8 cellular contexts compared by ENCODE assay signal in the genomic region with DNA sequence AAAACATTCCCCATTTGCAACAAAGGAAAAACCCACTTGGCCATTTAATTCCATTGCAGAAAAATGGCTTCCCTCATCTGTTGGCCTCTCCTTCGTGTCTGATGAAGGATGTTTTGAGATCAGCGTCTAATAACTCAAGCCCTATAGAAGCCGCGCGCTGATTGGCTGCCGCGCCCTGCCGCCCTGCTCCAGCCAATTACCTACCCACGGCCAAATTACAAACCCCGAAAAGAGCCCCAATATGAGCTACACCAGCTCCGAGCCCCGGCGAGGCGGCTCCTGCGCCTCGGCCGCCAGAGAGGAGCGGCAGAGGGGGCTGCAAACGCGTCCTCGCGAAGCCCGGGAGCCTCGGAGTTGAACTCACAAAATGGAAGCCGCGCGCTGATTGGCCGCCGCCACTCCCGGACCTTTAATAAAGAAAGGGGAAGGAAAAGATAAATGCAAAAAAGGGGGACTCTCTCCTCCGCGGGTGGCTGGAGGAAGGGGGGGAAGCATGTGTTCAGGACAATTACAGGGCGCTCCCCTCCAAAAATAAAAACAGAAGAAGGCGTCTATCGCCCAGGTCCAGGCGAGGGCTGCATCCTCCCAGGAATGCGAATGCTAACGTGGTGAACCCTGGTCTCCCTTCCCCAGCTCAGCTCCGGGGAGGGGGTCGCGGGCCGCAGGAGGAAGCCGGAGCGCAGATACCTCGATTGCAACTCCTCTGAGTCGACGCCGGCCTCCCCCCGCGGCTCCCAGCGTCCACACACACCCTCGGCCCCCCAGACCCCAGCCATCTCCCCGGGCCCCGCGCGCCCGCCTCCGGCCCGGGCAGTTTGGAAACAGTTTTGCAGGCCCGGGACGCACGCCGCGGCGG. TPM values are rescaled to one million over a fixed set of nuclear protein-coding genes. Genes with fewer than 3 reads are reported as not detected.
DNase-seq lines count a peak whose midpoint lies in the region; ATAC-seq, FAIRE-seq and TF ChIP-seq lines count a peak whose summit lies in the region.

No MANE protein-coding gene starts in this region.

- peak overlapping the region; percentile 94 to 98 (median 96) for H3K27ac Mint-ChIP-seq in immature natural killer cell

- FAIRE-seq in A549 (lab: Jason Lieb, UNC) (no peak), small intestine (lab: Jason Lieb, UNC) (no peak)

- H3K4me1 Mint-ChIP-seq in immature natural killer cell: peaks cover 54 to 61% of the 10 kb centered on the region in 2 donors

- H3K27ac ChIP-seq in A549 (peak overlapping the region; percentile 100), caudate nucleus (ENCODE audit: low read depth, low read length) (peak overlapping the region; percentile 100), small intestine (ENCODE audit: low read depth in 1 of 2, low read length in 1 of 2) (peak overlapping the region; percentile 98 to 100)

- H3K4me1 ChIP-seq in A549: peaks cover 52% of the 10 kb centered on the region
- H3K4me1 ChIP-seq in small intestine (ENCODE audit: control insufficient read depth in 2 of 2, insufficient read depth in 1 of 2, low read depth in 1 of 2, low read length in 1 of 2): peaks cover 3 to 20% of the 10 kb centered on the region in 2 donors

- no peaks in the 10 kb centered on the region for H3K9me3 Mint-ChIP-seq in immature natural killer cell

- DNase-seq in A549 (ENCODE audit: low read depth in 1 of 2, low spot score in 1 of 2) (peak; percentile 87 to 96), NCI-H345 treated with DMSO at 0.1 percent for 48 hours (lab: John Stamatoyannopoulos, UW; ENCODE audit: unreplicated experiment) (peak; percentile 99), caudate nucleus (lab: John Stamatoyannopoulos, UW) (peak; percentile 49 to 98 (median 90)), immature natural killer cell (peak; percentile 90 to 91 (median 91)), small intestine (peak; percentile 93)
- DNase-seq in activated CD4-positive, CD25-positive, alpha-beta regulatory T cell (lab: John Stamatoyannopoulos, UW): peak; percentile 75 to 82 (median 80)

- TF ChIP-seq CTCF in A549 (IDR thresholded peaks at IDR 0.05): no peak

- WGBS in A549 (ENCODE audit: missing lambda C conversion rate): 2% methylated on average over 55 of the region's 65 CpGs
- WGBS in small intestine, 3 donors: 0 to 1% (median 1%) methylated on average over 51 to 65 of the region's 65 CpGs

- no peak for TF ChIP-seq EP300 in A549 (IDR thresholded peaks at IDR 0.05)

- CTCF ChIA-PET in A549 (lab: Yijun Ruan, JAX): interaction anchor here (1.3 to 72.2 kb wide), 4 partner anchors 7 to 121 kb away, joined by 3 to 2657 read pairs (median 1332); partner anchors contain the start of genes PSMD9, RHOF and SETD1B

- H3K4me3 ChIP-seq in A549: peak overlapping the region; percentile 60
- peak overlapping the region; percentile 97 to 98 for H3K4me3 ChIP-seq in small intestine (ENCODE audit: low read depth in 1 of 2, low read length in 2 of 2)

- H3K9me3 ChIP-seq in A549 (no peaks in the 10 kb centered on the region), small intestine (ENCODE audit: control insufficient read depth, low read depth) (no peaks in the 10 kb centered on the region)

- TF ChIP-seq RAD21 in A549 (conservative IDR thresholded peaks at IDR 0.05 in 1 of 2, IDR thresholded peaks at IDR 0.05 in 1 of 2): no peak

- H3K36me3 Mint-ChIP-seq in immature natural killer cell: peaks cover 3 to 4% (median 3%) of the 10 kb centered on the region in 3 donors

- no peaks in the 10 kb centered on the region for H3K27me3 ChIP-seq in small intestine (ENCODE audit: control insufficient read depth in 2 of 2, insufficient read depth in 2 of 2, low read length in 2 of 2)

- peak; percentile 53 for TF ChIP-seq POLR2A in A549 (IDR thresholded peaks at IDR 0.05; ENCODE audit: low read length)

- H3K4me3 Mint-ChIP-seq in immature natural killer cell: peak overlapping the region; percentile 90 to 95 (median 92)

- peak overlapping the region; percentile 78 for H3K4me2 ChIP-seq in A549

- peaks cover 14 to 40% (median 24%) of the 10 kb centered on the region in 3 donors for H3K27me3 Mint-ChIP-seq in immature natural killer cell (ENCODE audit: low read depth in 3 of 3)

- H3K36me3 ChIP-seq in small intestine (ENCODE audit: control insufficient read depth in 2 of 2, insufficient read depth in 2 of 2, low read length in 2 of 2): peaks cover 2% of the 10 kb centered on the region in 2 donors

- POLR2A ChIA-PET in A549 (lab: Yijun Ruan, JAX): interaction anchor here (0.9 to 3.3 kb wide), 10 partner anchors 9 to 220 kb away, joined by 3 to 35 read pairs (median 4); partner anchors contain the start of genes PSMD9, RHOF and TMEM120B

- ATAC-seq in A549 (peak; percentile 37 to 65), GM18870 (IDR thresholded peaks at IDR 0.05; ENCODE audit: unreplicated experiment) (peak; percentile 64), HG03175 (IDR thresholded peaks at IDR 0.05; ENCODE audit: unreplicated experiment) (peak; percentile 50)

TF ChIP-seq in A549, 52 proteins besides CTCF, POLR2A, EP300 and RAD21 (continues in another document):
- TF ChIP-seq CEBPB (IDR thresholded peaks at IDR 0.05) (no peak), ATOH8 (CRISPR knock-in tag; IDR thresholded peaks at IDR 0.05; ENCODE audit: low read depth) (no peak), RFX5 (IDR thresholded peaks at IDR 0.05) (0 out of 2 replicates have a peak, but pooled peaks have one; percentile 49), HES2 (IDR thresholded peaks at IDR 0.05) (no peak), RNF2 (IDR thresholded peaks at IDR 0.05; ENCODE audit: borderline replicate concordance, low read depth) (no peak), CBX8 (IDR thresholded peaks at IDR 0.05) (no peak), RCOR1 (IDR thresholded peaks at IDR 0.05; ENCODE audit: low read depth, low read length) (no peak), HDAC2 (IDR thresholded peaks at IDR 0.05) (no peak), PHF8 (IDR thresholded peaks at IDR 0.05; ENCODE audit: borderline replicate concordance, low read depth) (0 out of 2 replicates have a peak, but pooled peaks have one; percentile 39), MAZ (IDR thresholded peaks at IDR 0.05; ENCODE audit: borderline replicate concordance, low read depth, low read length) (no peak), ZFP36 (IDR thresholded peaks at IDR 0.05; ENCODE audit: borderline replicate concordance, partially characterized antibody) (no peak), BHLHE40 (IDR thresholded peaks at IDR 0.05; ENCODE audit: low read depth, low read length) (no peak)

RNA-seq across cellular contexts. Expression of gene SETD1B, which starts 0.7 kb away (rescaled TPM):
- polyA plus RNA-seq in A549 (2011; rRNA removed): 1.1 and 2.1 TPM in 2 replicates
- 2.2 and 3.1 TPM in 2 replicates for polyA plus RNA-seq in A549 (2012; cell fraction: cytosol; rRNA removed)
- 6.5 and 9.1 TPM in 2 replicates for polyA plus RNA-seq in A549 (2012; cell fraction: nucleus; rRNA removed)
- 7.4 to 8.6 TPM (median 8.0 TPM) in 3 replicates for polyA plus RNA-seq in A549 (2017; fragmentation: RNase III; extraction: RNeasy Plus Mini Kit Qiagen cat#74134 plus additional on column Dnase treatment)
- polyA minus RNA-seq in A549 (2011; rRNA and poly(A)+ RNA removed): 2.6 and 4.2 TPM in 2 replicates
- 1 to 10 TPM in 1 of 3 donors, under 1 TPM in 1, not detected in 1; 0.56 to 2.3 TPM for polyA plus RNA-seq in immature natural killer cell
- polyA plus RNA-seq in small intestine: 1 to 10 TPM; 3.6 to 9.4 (median 3.8) TPM

RNA-seq across cellular contexts. Expression of gene RHOF, which starts 9.6 kb away (rescaled TPM):
- polyA plus RNA-seq in A549 (2011; rRNA removed): 47.1 and 48.0 TPM in 2 replicates
- 84.7 and 94.6 TPM in 2 replicates for polyA plus RNA-seq in A549 (2012; cell fraction: cytosol; rRNA removed)
- 108 and 113 TPM in 2 replicates for polyA plus RNA-seq in A549 (2012; cell fraction: nucleus; rRNA removed)
- polyA plus RNA-seq in A549 (2017; fragmentation: RNase III; extraction: RNeasy Plus Mini Kit Qiagen cat#74134 plus additional on column Dnase treatment): 48.6 to 52.3 TPM (median 51.8 TPM) in 3 replicates
- polyA minus RNA-seq in A549 (2011; rRNA and poly(A)+ RNA removed): 88.9 and 139 TPM in 2 replicates
- polyA plus RNA-seq in immature natural killer cell: 100 to 1,000 TPM in 2 of 3 donors, 10 to 100 TPM in 1; 97.6 to 183 (median 128) TPM
- polyA plus RNA-seq in small intestine: 10 to 100 TPM; 13.3 to 75.9 (median 44.5) TPM

RNA-seq across cellular contexts. Expression of gene HPD, which starts 55.6 kb away (rescaled TPM):
- polyA plus RNA-seq in A549 (2011; rRNA removed): 1.3 and 1.7 TPM in 2 replicates
- 1.7 and 2.0 TPM in 2 replicates for polyA plus RNA-seq in A549 (2012; cell fraction: cytosol; rRNA removed)
- polyA plus RNA-seq in A549 (2012; cell fraction: nucleus; rRNA removed): 0.98 and 1.4 TPM in 2 replicates
- polyA plus RNA-seq in A549 (2017; fragmentation: RNase III; extraction: RNeasy Plus Mini Kit Qiagen cat#74134 plus additional on column Dnase treatment): 1.8 to 2.6 TPM (median 2.0 TPM) in 3 replicates
- 1.6 and 2.8 TPM in 2 replicates for polyA minus RNA-seq in A549 (2011; rRNA and poly(A)+ RNA removed)
- not detected for polyA plus RNA-seq in immature natural killer cell
- under 1 TPM in 1 of 3 donors, not detected in 2; 0.78 TPM for polyA plus RNA-seq in small intestine

Comparison
In these comparisons a context has a peak if more than half of its experiments do, and no peak if none do; other contexts are left out.
1. Peak in every context shown above with its lines: DNase-seq, ATAC-seq, H3K4me3 ChIP-seq and H3K27ac ChIP-seq.